ENCODE assay signal across 9 cellular contexts in genomic region chr10:68156-68555, GRCh38. TPM values are rescaled to one million over a fixed set of nuclear protein-coding genes. Genes with fewer than 3 reads are reported as not detected.
"Had no signal": no experiment of that assay in that cellular context is flagged by ENCODE, and none has a peak within 500 bp of the region (broad histone marks: within the 10 kb centered on the region; RNA-seq: fewer than 3 reads in every experiment).

No MANE protein-coding gene starts in this region.

RNA-seq across cellular contexts. Expression of gene TUBB8, which starts 19.1 kb away (rescaled TPM):
- total RNA-seq: activated naive CD8-positive, alpha-beta T cell treated with anti-CD3 and anti-CD28 coated beads, Interleukin-2, amount 10 ng/mL, durations not matched to agents 7 days and 5 days; astrocyte; cardiac septum; MCF 10A; OCI-LY7; Right ventricle myocardium inferior; SK-MEL-5; T-cell; T-helper 17 cell had no signal
